In genomic region chr22:30541511-30541910, GRCh38 we compare ENCODE assay signal across 1 cellular context.
TF ChIP-seq lines count a peak whose summit lies in the region.

No MANE protein-coding gene starts in this region.

TF ChIP-seq in K562, 482 proteins besides CTCF, POLR2A, EP300 and RAD21:
- peak in 1 of 3 experiments; percentile 45 for TF ChIP-seq YY1 (IDR thresholded peaks at IDR 0.05; ENCODE audit: borderline replicate concordance in 1 of 3, control insufficient read depth in 1 of 3, extremely low read depth in 1 of 3, insufficient read depth in 3 of 3, insufficient read length in 1 of 3, insufficient replicate concordance in 2 of 3, low read depth in 1 of 3, low read length in 2 of 3)
